ENCODE assay signal across 8 cellular contexts in genomic region chr10:8122970-8123369, GRCh38.
"Had no signal": no experiment of that assay in that cellular context is flagged by ENCODE, and none has a peak within 500 bp of the region (broad histone marks: within the 10 kb centered on the region; RNA-seq: fewer than 3 reads in every experiment).

No MANE protein-coding gene starts in this region.

- DNase-seq: GDM1, GF-D8 had no signal

- FAIRE-seq: G401.6, GM12878, GM12891, GM12892, GM18507, GM19239 had no signal

- ATAC-seq: GM12878 had no signal

- H3K4me3 ChIP-seq: GM12878 had no signal
